12 cellular contexts compared by ENCODE assay signal in the genomic region with DNA sequence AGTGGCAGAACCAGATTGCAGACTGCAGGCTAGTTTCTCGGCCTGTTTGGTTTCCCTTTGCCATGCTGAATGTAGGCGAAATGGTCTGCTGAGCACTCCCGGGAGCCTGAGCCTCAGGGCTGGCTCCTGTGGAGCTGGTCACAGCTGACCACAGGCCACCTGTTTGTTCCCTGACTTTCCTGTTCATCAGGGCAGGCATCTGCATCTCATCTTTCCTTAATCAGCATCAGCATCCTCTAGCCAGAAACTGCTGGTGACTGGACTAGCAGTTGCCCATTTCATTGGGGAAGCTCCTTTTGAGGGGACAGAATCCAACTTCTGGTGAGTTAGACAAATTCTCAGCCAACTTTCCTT. TPM values are rescaled to one million over a fixed set of nuclear protein-coding genes. Genes with fewer than 3 reads are reported as not detected.
DNase-seq lines count a peak whose midpoint lies in the region; ATAC-seq and TF ChIP-seq lines count a peak whose summit lies in the region.
"Had no signal": no experiment of that assay in that cellular context is flagged by ENCODE, and none has a peak within 500 bp of the region (broad histone marks: within the 10 kb centered on the region; RNA-seq: fewer than 3 reads in every experiment).

No MANE protein-coding gene starts in this region.

- TF ChIP-seq POLR2A in esophagus muscularis mucosa (IDR thresholded peaks at IDR 0.05; ENCODE audit: low read depth) (no peak), uterus (IDR thresholded peaks at IDR 0.05) (no peak)

- no peak overlapping the region for H3K27ac Mint-ChIP-seq in activated CD8-positive, alpha-beta T cell treated with anti-CD3 and anti-CD28 coated beads, Interleukin-2, amount 10 ng/mL, durations not matched to agents 7 days and 5 days
- no peak overlapping the region for H3K27ac Mint-ChIP-seq in naive thymus-derived CD4-positive, alpha-beta T cell
- H3K27ac Mint-ChIP-seq: activated naive CD4-positive, alpha-beta T cell treated with anti-CD3 and anti-CD28 coated beads, Interleukin-2, amount 10 ng/mL, durations not matched to agents 7 days and 5 days had no signal

- peaks cover 9% of the 10 kb centered on the region for H3K79me1 ChIP-seq in trophoblast cell (ENCODE audit: low read length)

- H2BK5ac ChIP-seq in trophoblast cell (ENCODE audit: low read depth, low read length, poor library complexity), result no peak overlapping the region

- H4K12ac ChIP-seq in trophoblast cell (ENCODE audit: low read depth, low read length), result no peak overlapping the region

- 97% methylated on average over 3 of the region's 3 CpGs for WGBS in esophagus muscularis mucosa
- WGBS in trophoblast cell (ENCODE audit: extremely low coverage, insufficient coverage, insufficient read length), result no CpG with 5 or more reads among the region's 3 CpGs

- no peak overlapping the region for H3K4me3 Mint-ChIP-seq in activated CD8-positive, alpha-beta T cell treated with anti-CD3 and anti-CD28 coated beads, Interleukin-2, amount 10 ng/mL, durations not matched to agents 7 days and 5 days
- H3K4me3 Mint-ChIP-seq in naive thymus-derived CD4-positive, alpha-beta T cell, result no peak overlapping the region
- H3K4me3 Mint-ChIP-seq: activated naive CD4-positive, alpha-beta T cell treated with anti-CD3 and anti-CD28 coated beads, Interleukin-2, amount 10 ng/mL, durations not matched to agents 7 days and 5 days; naive thymus-derived CD8-positive, alpha-beta T cell had no signal

- CTCF ChIA-PET in activated CD8-positive, alpha-beta T cell treated with anti-CD3 and anti-CD28 coated beads, Interleukin-2, amount 10 ng/mL, durations not matched to agents 7 days and 5 days (lab: Charles Lee), result interaction anchor here (1.3 kb wide), 1 partner anchor 19 kb away, joined by 3 read pairs; no protein-coding TSS in a partner anchor
- CTCF ChIA-PET in naive thymus-derived CD4-positive, alpha-beta T cell (lab: Charles Lee), result no interaction called here

- H3K27ac ChIP-seq in left ventricle myocardium inferior (replicated peaks) (peak overlapping the region; percentile 84), esophagus muscularis mucosa (replicated peaks in 1 of 4) (peak overlapping the region; percentile 81 to 90 (median 87)), trophoblast cell (ENCODE audit: low read depth, low read length) (no peak overlapping the region), uterus (peak overlapping the region; percentile 90 to 93)
- H3K27ac ChIP-seq in naive thymus-derived CD4-positive, alpha-beta T cell (ENCODE audit: low read depth, low read length), result no peak overlapping the region

- no peak overlapping the region for H4K91ac ChIP-seq in trophoblast cell (ENCODE audit: low read depth, low read length)

- peaks cover 72% of the 10 kb centered on the region for H3K4me1 ChIP-seq in left ventricle myocardium inferior
- peaks cover 68 to 95% (median 95%) of the 10 kb centered on the region in 4 donors for H3K4me1 ChIP-seq in esophagus muscularis mucosa
- peaks cover 14 to 24% of the 10 kb centered on the region in 2 experiments for H3K4me1 ChIP-seq in trophoblast cell (ENCODE audit: control insufficient read depth in 1 of 2, insufficient read depth in 2 of 2, low read length in 2 of 2)
- H3K4me1 ChIP-seq in uterus, result peaks cover 24 to 46% of the 10 kb centered on the region in 2 donors
- H3K4me1 ChIP-seq in naive thymus-derived CD4-positive, alpha-beta T cell (ENCODE audit: control insufficient read depth in 2 of 2, insufficient read depth in 2 of 2, low read length in 2 of 2), result no peaks in the 10 kb centered on the region

- no peak overlapping the region for H2BK12ac ChIP-seq in trophoblast cell (ENCODE audit: low read length)

- no peak for DNase-seq in left ventricle myocardium inferior
- DNase-seq in left cardiac atrium, result no peak
- no peak for DNase-seq in esophagus muscularis mucosa (ENCODE audit: extremely low spot score)
- DNase-seq in trophoblast cell, result peak; percentile 50 to 56
- no peak for DNase-seq in uterus
- no peak for DNase-seq in activated CD8-positive, alpha-beta T cell treated with anti-CD3 and anti-CD28 coated beads, Interleukin-2, amount 10 ng/mL, durations not matched to agents 7 days and 5 days
- DNase-seq in naive thymus-derived CD4-positive, alpha-beta T cell, result no peak
- no peak for DNase-seq in activated T-cell treated with anti-CD3 and anti-CD28 coated beads, Interleukin-2, amount 50 U/mL, for 48 hours
- DNase-seq: activated naive CD4-positive, alpha-beta T cell treated with anti-CD3 and anti-CD28 coated beads, Interleukin-2, amount 10 ng/mL, durations not matched to agents 7 days and 5 days; cortex of kidney; naive thymus-derived CD8-positive, alpha-beta T cell; NCI-H1105 treated with DMSO at 0.1 percent for 48 hours had no signal

- H3K4me3 ChIP-seq in left ventricle myocardium inferior (no peak overlapping the region), esophagus muscularis mucosa (no peak overlapping the region), trophoblast cell (ENCODE audit: low read depth, low read length) (no peak overlapping the region), uterus (no peak overlapping the region)
- H3K4me3 ChIP-seq in naive thymus-derived CD4-positive, alpha-beta T cell (ENCODE audit: low read length), result no peak overlapping the region

- H3K27me3 ChIP-seq in left ventricle myocardium inferior (ENCODE audit: low read depth) (no peaks in the 10 kb centered on the region), esophagus muscularis mucosa (no peaks in the 10 kb centered on the region), trophoblast cell (ENCODE audit: insufficient read depth, low read length) (no peaks in the 10 kb centered on the region), uterus (no peaks in the 10 kb centered on the region)
- H3K27me3 ChIP-seq in naive thymus-derived CD4-positive, alpha-beta T cell (ENCODE audit: control insufficient read depth in 2 of 2, insufficient read depth in 2 of 2, low read length in 2 of 2), result no peaks in the 10 kb centered on the region

- H3K14ac ChIP-seq in trophoblast cell (ENCODE audit: low read length), result no peak overlapping the region

- TF ChIP-seq CTCF in left ventricle myocardium inferior (IDR thresholded peaks at IDR 0.05; ENCODE audit: borderline replicate concordance) (no peak), esophagus muscularis mucosa (IDR thresholded peaks at IDR 0.05) (no peak), uterus (IDR thresholded peaks at IDR 0.05) (no peak)

- H3K4me1 Mint-ChIP-seq in activated CD8-positive, alpha-beta T cell treated with anti-CD3 and anti-CD28 coated beads, Interleukin-2, amount 10 ng/mL, durations not matched to agents 7 days and 5 days (ENCODE audit: low read depth), result peaks cover 5% of the 10 kb centered on the region
- peaks cover 0 to 13% (median 0%) of the 10 kb centered on the region in 7 donors for H3K4me1 Mint-ChIP-seq in naive thymus-derived CD4-positive, alpha-beta T cell

- H2AFZ ChIP-seq in trophoblast cell (ENCODE audit: insufficient read depth, low read length, poor library complexity), result no peak overlapping the region

- no peak for TF ChIP-seq EP300 in esophagus muscularis mucosa (IDR thresholded peaks at IDR 0.05)

- no peak overlapping the region for H3K4me2 ChIP-seq in trophoblast cell (ENCODE audit: low read length)

- H3K23ac ChIP-seq in trophoblast cell (ENCODE audit: low read length), result no peak overlapping the region

- H3K9ac ChIP-seq in trophoblast cell (ENCODE audit: low read length), result no peak overlapping the region

- no peak overlapping the region for H2AK5ac ChIP-seq in trophoblast cell (ENCODE audit: low read length)

- no peak for ATAC-seq in left cardiac atrium
- no peak for ATAC-seq in activated CD8-positive, alpha-beta T cell treated with anti-CD3 and anti-CD28 coated beads, Interleukin-2, amount 10 ng/mL, durations not matched to agents 7 days and 5 days
- no peak for ATAC-seq in naive thymus-derived CD4-positive, alpha-beta T cell
- ATAC-seq: naive thymus-derived CD8-positive, alpha-beta T cell had no signal

- H3K79me2 ChIP-seq in trophoblast cell (ENCODE audit: control insufficient read depth, insufficient read depth, low read length, poor library complexity), result no peaks in the 10 kb centered on the region

- H3K36me3 ChIP-seq in left ventricle myocardium inferior (peaks cover 23% of the 10 kb centered on the region), esophagus muscularis mucosa (peaks cover 6 to 43% (median 25%) of the 10 kb centered on the region in 4 donors), trophoblast cell (ENCODE audit: control insufficient read depth in 1 of 2, insufficient read depth in 2 of 2, low read length in 2 of 2) (peaks cover 0 to 2% of the 10 kb centered on the region in 2 experiments), uterus (no peaks in the 10 kb centered on the region)
- peaks cover 0 to 54% (median 12%) of the 10 kb centered on the region in 3 experiments for H3K36me3 ChIP-seq in naive thymus-derived CD4-positive, alpha-beta T cell (ENCODE audit: control insufficient read depth in 2 of 3, insufficient read depth in 3 of 3, low read length in 3 of 3)

- POLR2A ChIA-PET in activated CD8-positive, alpha-beta T cell treated with anti-CD3 and anti-CD28 coated beads, Interleukin-2, amount 10 ng/mL, durations not matched to agents 7 days and 5 days (lab: Charles Lee), result no interaction called here
- POLR2A ChIA-PET in naive thymus-derived CD4-positive, alpha-beta T cell (lab: Charles Lee), result no interaction called here

- H3K9me3 Mint-ChIP-seq in activated CD8-positive, alpha-beta T cell treated with anti-CD3 and anti-CD28 coated beads, Interleukin-2, amount 10 ng/mL, durations not matched to agents 7 days and 5 days (ENCODE audit: insufficient read depth), result no peaks in the 10 kb centered on the region
- no peaks in the 10 kb centered on the region for H3K9me3 Mint-ChIP-seq in naive thymus-derived CD4-positive, alpha-beta T cell
- H3K9me3 Mint-ChIP-seq: activated naive CD4-positive, alpha-beta T cell treated with anti-CD3 and anti-CD28 coated beads, Interleukin-2, amount 10 ng/mL, durations not matched to agents 7 days and 5 days; naive thymus-derived CD8-positive, alpha-beta T cell had no signal

- H2BK120ac ChIP-seq in trophoblast cell (ENCODE audit: insufficient read depth, low read length, poor library complexity), result no peak overlapping the region

- H3K4ac ChIP-seq in trophoblast cell (ENCODE audit: low read depth, low read length), result no peak overlapping the region

- intact Hi-C loops in left ventricle myocardium inferior (cut with micrococcal nuclease) (no loop called here), left cardiac atrium (cut with DNase I) (no loop called here), esophagus muscularis mucosa (cut with DNase I) (no loop called here), uterus (cut with DNase I; ENCODE audit: low total_unique reads) (no loop called here)
- intact Hi-C loops in naive thymus-derived CD4-positive, alpha-beta T cell (cut with micrococcal nuclease), result no loop called here

- H3K27me3 Mint-ChIP-seq in activated CD8-positive, alpha-beta T cell treated with anti-CD3 and anti-CD28 coated beads, Interleukin-2, amount 10 ng/mL, durations not matched to agents 7 days and 5 days (ENCODE audit: low read depth), result no peaks in the 10 kb centered on the region
- H3K27me3 Mint-ChIP-seq in naive thymus-derived CD4-positive, alpha-beta T cell, result no peaks in the 10 kb centered on the region
- H3K27me3 Mint-ChIP-seq: activated naive CD4-positive, alpha-beta T cell treated with anti-CD3 and anti-CD28 coated beads, Interleukin-2, amount 10 ng/mL, durations not matched to agents 7 days and 5 days; naive thymus-derived CD8-positive, alpha-beta T cell had no signal

- peaks cover 21% of the 10 kb centered on the region for H3K36me3 Mint-ChIP-seq in activated CD8-positive, alpha-beta T cell treated with anti-CD3 and anti-CD28 coated beads, Interleukin-2, amount 10 ng/mL, durations not matched to agents 7 days and 5 days (ENCODE audit: low read depth)
- peaks cover 11 to 43% (median 13%) of the 10 kb centered on the region in 5 donors for H3K36me3 Mint-ChIP-seq in naive thymus-derived CD4-positive, alpha-beta T cell

- H4K8ac ChIP-seq in trophoblast cell (ENCODE audit: low read depth, low read length), result no peak overlapping the region

- H3K9me3 ChIP-seq in left ventricle myocardium inferior (replicated peaks), result no peaks in the 10 kb centered on the region
- no peaks in the 10 kb centered on the region for H3K9me3 ChIP-seq in esophagus muscularis mucosa
- no peaks in the 10 kb centered on the region for H3K9me3 ChIP-seq in trophoblast cell (ENCODE audit: insufficient read depth, low read depth, low read length)
- no peaks in the 10 kb centered on the region for H3K9me3 ChIP-seq in uterus
- H3K9me3 ChIP-seq in naive thymus-derived CD4-positive, alpha-beta T cell (ENCODE audit: control insufficient read depth in 2 of 3, low read length in 3 of 3), result no peaks in the 10 kb centered on the region

- H3K18ac ChIP-seq in trophoblast cell (ENCODE audit: low read length), result no peak overlapping the region

RNA-seq across cellular contexts. Expression of a gene that starts 20.2 kb away (rescaled TPM):
- total RNA-seq in left ventricle myocardium inferior (20.1 TPM), left cardiac atrium (100 to 1,000 TPM in 1 of 2 donors, 10 to 100 TPM in 1; 25.0 to 121 TPM), esophagus muscularis mucosa (100 to 1,000 TPM in 1 of 4 donors, 10 to 100 TPM in 3; 23.3 to 645 (median 96.5) TPM), uterus (100 to 1,000 TPM in 3 of 4 donors, 10 to 100 TPM in 1; 38.2 to 331 (median 230) TPM)
- polyA plus RNA-seq in trophoblast cell (2013), result 11.5 and 12.2 TPM in 2 replicates
- 1 to 10 TPM in 1 of 2 experiments, under 1 TPM in 1; 0.55 to 1.1 TPM for total RNA-seq in activated CD8-positive, alpha-beta T cell treated with anti-CD3 and anti-CD28 coated beads, Interleukin-2, amount 10 ng/mL, durations not matched to agents 7 days and 5 days
- 1 to 10 TPM in 1 of 5 experiments, under 1 TPM in 2, not detected in 2; 0.36 to 1.5 (median 0.64) TPM for total RNA-seq in naive thymus-derived CD4-positive, alpha-beta T cell
- not detected for polyA plus RNA-seq in naive thymus-derived CD4-positive, alpha-beta T cell
- total RNA-seq: naive thymus-derived CD8-positive, alpha-beta T cell had no signal
- polyA plus RNA-seq: naive thymus-derived CD8-positive, alpha-beta T cell had no signal

RNA-seq across cellular contexts. Expression of a gene that starts 41.6 kb away (rescaled TPM):
- total RNA-seq in left ventricle myocardium inferior (18.1 TPM), left cardiac atrium (10 to 100 TPM; 13.8 to 20.1 TPM), esophagus muscularis mucosa (10 to 100 TPM; 17.4 to 38.2 (median 24.6) TPM), uterus (10 to 100 TPM; 39.6 to 75.3 (median 55.7) TPM)
- polyA plus RNA-seq in trophoblast cell (2013), result 9.7 and 10.0 TPM in 2 replicates
- 10 to 100 TPM; 43.7 to 49.1 TPM for total RNA-seq in activated CD8-positive, alpha-beta T cell treated with anti-CD3 and anti-CD28 coated beads, Interleukin-2, amount 10 ng/mL, durations not matched to agents 7 days and 5 days
- 10 to 100 TPM; 28.9 to 32.8 (median 30.2) TPM for total RNA-seq in naive thymus-derived CD4-positive, alpha-beta T cell
- 10 to 100 TPM; 39.1 to 43.2 TPM for polyA plus RNA-seq in naive thymus-derived CD4-positive, alpha-beta T cell

Comparison
In these comparisons a context has a peak if more than half of its experiments do, and no peak if none do; other contexts are left out.
1. DNase-seq: peak in trophoblast cell (2 of 2); none in left ventricle myocardium inferior (single experiment), left cardiac atrium (single experiment), esophagus muscularis mucosa (single experiment), uterus (0 of 2), activated CD8-positive, alpha-beta T cell treated with anti-CD3 and anti-CD28 coated beads, Interleukin-2, amount 10 ng/mL, durations not matched to agents 7 days and 5 days (single experiment), naive thymus-derived CD4-positive, alpha-beta T cell (0 of 9) and activated T-cell treated with anti-CD3 and anti-CD28 coated beads, Interleukin-2, amount 50 U/mL, for 48 hours (0 of 2).
2. H3K27ac ChIP-seq: peak in left ventricle myocardium inferior (single experiment), esophagus muscularis mucosa (4 of 4) and uterus (2 of 2); none in trophoblast cell (single experiment) and naive thymus-derived CD4-positive, alpha-beta T cell (single experiment).